ENCODE assay signal across 8 cellular contexts in the genomic region with DNA sequence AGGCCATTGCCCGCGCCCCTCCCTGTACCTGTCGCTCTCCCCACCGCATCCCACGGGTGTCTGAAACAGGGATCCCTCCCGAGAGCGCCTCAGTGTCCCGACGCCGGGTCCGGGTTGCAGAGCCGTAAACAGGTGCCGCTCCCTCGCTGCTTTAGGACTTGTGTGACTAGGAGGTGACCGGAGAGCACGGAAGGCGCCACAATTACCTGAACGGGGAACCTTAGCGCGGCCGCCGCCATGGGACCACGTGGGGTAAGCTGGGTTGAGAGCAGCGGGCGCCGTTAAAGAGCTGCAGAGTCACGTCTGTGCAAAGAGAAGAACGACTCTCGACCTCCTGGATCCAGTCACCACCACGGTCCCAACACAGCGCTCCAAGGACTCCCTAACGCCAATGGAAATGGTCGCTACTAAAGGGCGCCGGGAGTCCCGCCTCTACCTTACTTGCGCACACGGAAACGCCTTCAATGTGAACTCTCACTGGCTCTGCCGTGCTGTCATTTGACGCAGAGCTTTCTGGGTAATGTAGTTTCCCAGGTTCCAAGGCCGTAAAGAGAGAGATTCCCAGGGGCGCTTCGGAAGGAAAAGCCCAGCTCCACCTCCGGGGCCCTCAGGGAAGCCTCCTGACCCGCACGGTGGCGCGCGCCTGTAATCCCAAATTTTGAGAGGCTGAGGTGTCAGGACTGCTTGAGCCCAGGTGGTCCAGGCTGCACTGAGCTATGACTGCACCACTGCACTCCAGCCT.
DNase-seq lines count a peak whose midpoint lies in the region; ATAC-seq and TF ChIP-seq lines count a peak whose summit lies in the region.

TSS of gene ZNF552 (minus strand) at position 409 of the 742 bp plus-strand sequence. CDS start at position 239, 170 bp downstream.

- DNase-seq in GM13976 (ENCODE audit: low spot score) (peak; percentile 86), NCI-H187 treated with DMSO at 0.1 percent for 48 hours (lab: John Stamatoyannopoulos, UW) (peak; percentile 85), T-helper 9 cell (peak; percentile 63), astrocyte of the hippocampus (ENCODE audit: low read depth, low spot score) (peak; percentile 95), hippocampal formation (lab: John Stamatoyannopoulos, UW) (peak; percentile 80 to 88), retina (peak; percentile 89), cortex of kidney (lab: John Stamatoyannopoulos, UW) (no peak)

- ATAC-seq in HG02884 (IDR thresholded peaks at IDR 0.05; ENCODE audit: unreplicated experiment), result peak; percentile 78

- TF ChIP-seq CTCF in GM13976 (IDR thresholded peaks at IDR 0.05; ENCODE audit: borderline replicate concordance, control extremely low read depth, extremely low read depth, insufficient read depth, missing control alignments), result no peak

- in situ Hi-C loops in GM13976 (cut with MboI; ENCODE audit: low sequenced_read_pairs, unreplicated experiment), result no loop called here
